Comparison of ENCODE assay signal across 12 cellular contexts in the genomic region with DNA sequence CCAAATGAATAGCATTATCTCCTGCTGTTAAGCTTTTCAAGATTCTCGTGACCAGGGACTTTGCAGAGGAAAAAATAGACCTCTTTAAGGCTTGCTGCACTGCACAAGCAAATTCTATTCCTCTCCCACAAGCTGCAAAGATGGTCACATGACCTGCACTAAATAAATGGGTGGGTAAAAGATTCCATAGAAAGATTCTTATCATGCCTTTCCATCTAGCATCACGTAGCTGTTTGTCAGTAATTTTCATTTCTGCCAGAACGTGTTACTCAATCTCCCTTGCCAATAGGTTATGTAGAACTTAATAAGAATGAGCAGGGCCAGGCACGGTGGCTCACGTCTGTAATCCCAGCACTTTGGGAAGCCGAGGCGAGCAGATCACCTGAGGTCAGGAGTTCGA.
A peak's percentile ranks its signal among the peaks of the same experiment; 100 is the strongest.
DNase-seq lines count a peak whose midpoint lies in the region; FAIRE-seq and TF ChIP-seq lines count a peak whose summit lies in the region.
"Had no signal": no experiment of that assay in that cellular context is flagged by ENCODE, and none has a peak within 500 bp of the region (broad histone marks: within the 10 kb centered on the region; RNA-seq: fewer than 3 reads in every experiment).

No MANE protein-coding gene starts in this region.

- H3K4me1 ChIP-seq in ACC112 (ENCODE audit: control insufficient read depth, insufficient read depth, low read length, unreplicated experiment): peaks cover 25% of the 10 kb centered on the region
- H3K4me1 ChIP-seq in iPS-20b (ENCODE audit: insufficient read depth, low read length): peaks cover 11% of the 10 kb centered on the region; the same call in 1 of the 2 replicates

- H3K9ac ChIP-seq in iPS-20b (ENCODE audit: low read depth, low read length): peak overlapping the region; percentile 78; the same call in 1 of the 2 replicates

- peak; percentile 86 for FAIRE-seq in HTR-8/SVneo (lab: Jason Lieb, UNC)

- H3K9me3 ChIP-seq in iPS-20b (ENCODE audit: insufficient read depth, low read depth, low read length): no peaks in the 10 kb centered on the region
- H3K9me3 ChIP-seq: mucosa of descending colon had no signal

- H3K79me2 ChIP-seq in ACC112 (ENCODE audit: control insufficient read depth, insufficient read depth, low read length, unreplicated experiment): no peaks in the 10 kb centered on the region

- H3K27ac ChIP-seq in ACC112 (ENCODE audit: low read depth, low read length) (peak overlapping the region; percentile 69), iPS-20b (ENCODE audit: low read length) (peak overlapping the region; percentile 32)

- no peak overlapping the region for H2AFZ ChIP-seq in ACC112 (ENCODE audit: low read length, unreplicated experiment)

- no peak for TF ChIP-seq CTCF in astrocyte of the spinal cord (IDR thresholded peaks at IDR 0.05; ENCODE audit: low read depth, low read length)

- H3K27me3 ChIP-seq in ACC112 (ENCODE audit: insufficient read depth, low read length): no peaks in the 10 kb centered on the region
- H3K27me3 ChIP-seq in iPS-20b (ENCODE audit: insufficient read depth, low read length): no peaks in the 10 kb centered on the region

- H3K4me3 ChIP-seq in ACC112 (ENCODE audit: low read depth, low read length): peak overlapping the region; percentile 43; the same call in 1 of the 2 replicates
- no peak overlapping the region for H3K4me3 ChIP-seq in astrocyte of the spinal cord (ENCODE audit: low read depth, low read length)
- peak overlapping the region; percentile 39; the same call in 1 of the 2 replicates for H3K4me3 ChIP-seq in iPS-20b (ENCODE audit: low read length)
- H3K4me3 ChIP-seq: mucosa of descending colon had no signal

- DNase-seq in HTR-8/SVneo (ENCODE audit: insufficient read length, low spot score): peak; percentile 43
- DNase-seq in astrocyte of the spinal cord (ENCODE audit: low read depth, low spot score): peak; percentile 55
- DNase-seq in NCI-H2029 treated with DMSO at 0.1 percent for 48 hours (lab: John Stamatoyannopoulos, UW): no peak
- no peak for DNase-seq in kidney glomerular epithelial cell (lab: John Stamatoyannopoulos, UW)
- no peak for DNase-seq in HK-2 (ENCODE audit: unreplicated experiment)
- no peak for DNase-seq in DMS153 (lab: John Stamatoyannopoulos, UW)
- DNase-seq: amniotic stem cell; stimulated activated CD4-positive, alpha-beta T cell treated with anti-CD3 and anti-CD28 coated beads, Interleukin-15, amount 100 ng/mL, for 24 hours; stimulated activated naive B cell treated with anti-CD40 and anti-IgM and Interleukin-4, amounts not matched to agents 10 μg/mL and 1 μg/mL and 100 μg/mL, for 72 hours had no signal

- in situ Hi-C loops in astrocyte of the spinal cord (cut with HindIII; ENCODE audit: low sequenced_read_pairs): no loop called here

- H3K36me3 ChIP-seq in ACC112 (ENCODE audit: insufficient read depth, low read length) (no peaks in the 10 kb centered on the region), iPS-20b (ENCODE audit: insufficient read depth, low read depth, low read length) (no peaks in the 10 kb centered on the region)

Comparison
In these comparisons a context has a peak if more than half of its experiments do, and no peak if none do; other contexts are left out.
1. DNase-seq: peak in HTR-8/SVneo (single experiment) and astrocyte of the spinal cord (single experiment); none in NCI-H2029 treated with DMSO at 0.1 percent for 48 hours (single experiment), kidney glomerular epithelial cell (single experiment), HK-2 (single experiment) and DMS153 (single experiment).